Comparison of ENCODE assay signal across 9 cellular contexts in the genomic region with DNA sequence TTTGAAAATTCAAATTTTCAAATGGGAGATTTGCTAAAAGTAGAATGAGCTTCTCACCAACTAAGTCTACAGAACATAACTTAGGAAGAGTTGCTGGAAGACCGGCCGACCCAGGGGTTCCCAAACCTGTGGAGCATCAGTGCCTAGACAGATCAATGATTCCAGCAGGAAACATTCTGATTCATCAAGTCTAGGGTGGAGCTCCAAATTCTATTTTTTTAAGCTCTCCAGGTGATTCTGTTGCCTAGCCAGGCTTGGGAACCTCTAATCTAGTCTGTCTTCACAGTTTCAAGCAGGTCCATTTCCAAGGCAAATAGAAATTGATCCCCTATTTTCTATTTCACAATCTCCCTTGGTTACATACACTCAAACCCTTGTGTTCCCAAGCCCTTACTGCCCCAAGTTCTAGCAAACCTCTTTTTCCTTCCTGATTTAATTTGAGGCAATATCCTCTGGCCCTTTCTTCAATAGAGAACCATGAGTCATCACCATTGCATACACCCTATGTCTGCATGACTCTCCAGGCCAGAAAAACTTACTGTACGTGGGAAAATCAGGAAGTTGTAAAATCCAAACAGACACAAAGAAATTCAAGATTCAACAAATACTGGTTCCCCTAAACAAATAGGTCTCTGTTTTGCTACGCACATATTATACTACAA. TPM values are rescaled to one million over a fixed set of nuclear protein-coding genes. Genes with fewer than 3 reads are reported as not detected.
DNase-seq lines count a peak whose midpoint lies in the region; ATAC-seq and TF ChIP-seq lines count a peak whose summit lies in the region.
"Had no signal": no experiment of that assay in that cellular context is flagged by ENCODE, and none has a peak within 500 bp of the region (broad histone marks: within the 10 kb centered on the region; RNA-seq: fewer than 3 reads in every experiment).

No MANE protein-coding gene starts in this region.

- ATAC-seq in HG02885 (IDR thresholded peaks at IDR 0.05; ENCODE audit: poor library complexity, unreplicated experiment) (no peak), GM21786 (IDR thresholded peaks at IDR 0.05; ENCODE audit: unreplicated experiment) (no peak), GM21447 (IDR thresholded peaks at IDR 0.05; ENCODE audit: unreplicated experiment) (no peak)

- peaks cover 21% of the 10 kb centered on the region for H3K36me3 ChIP-seq in SJSA1
- peaks cover 0 to 5% of the 10 kb centered on the region in 2 donors for H3K36me3 ChIP-seq in vagina

- no peaks in the 10 kb centered on the region for H3K9me3 ChIP-seq in SJSA1 (replicated peaks)
- no peaks in the 10 kb centered on the region for H3K9me3 ChIP-seq in vagina

- TF ChIP-seq CTCF in fibroblast of mammary gland (conservative IDR thresholded peaks at IDR 0.05; ENCODE audit: control insufficient read depth, insufficient read depth, low read depth, low read length) (no peak), vagina (IDR thresholded peaks at IDR 0.05) (no peak)

- no peak overlapping the region for H3K4me3 ChIP-seq in SJSA1
- no peak overlapping the region for H3K4me3 ChIP-seq in fibroblast of mammary gland (ENCODE audit: control insufficient read depth, low read depth, low read length)
- no peak overlapping the region for H3K4me3 ChIP-seq in skeletal muscle cell (ENCODE audit: low read depth, low read length)
- no peak overlapping the region for H3K4me3 ChIP-seq in vagina

- intact Hi-C loops in vagina (cut with DNase I): no loop called here

- peak; percentile 91 for DNase-seq in H4 (ENCODE audit: low spot score)
- peak; percentile 63 to 88 for DNase-seq in SJSA1 (ENCODE audit: low read depth in 1 of 2, low spot score in 2 of 2)
- DNase-seq in fibroblast of mammary gland (ENCODE audit: low read depth): peak; percentile 92
- peak; percentile 85 for DNase-seq in skeletal muscle cell (ENCODE audit: low read depth)
- DNase-seq in vagina (ENCODE audit: extremely low spot score in 2 of 2): no peak
- DNase-seq: activated gamma-delta T cell treated with Interleukin-2 at 50 U/mL for 16 hours had no signal

- TF ChIP-seq POLR2A in vagina (IDR thresholded peaks at IDR 0.05): no peak

- H3K27me3 ChIP-seq in SJSA1 (replicated peaks) (no peaks in the 10 kb centered on the region), vagina (no peaks in the 10 kb centered on the region)

- H3K4me1 ChIP-seq in SJSA1 (replicated peaks): peaks cover 59% of the 10 kb centered on the region
- H3K4me1 ChIP-seq in vagina: peaks cover 72% of the 10 kb centered on the region

- H3K27ac ChIP-seq in SJSA1 (peak overlapping the region; percentile 89), vagina (no peak overlapping the region)

RNA-seq across cellular contexts. Expression of gene ATXN1, which starts 8.9 kb away (rescaled TPM):
- 14.6 and 18.9 TPM in 2 replicates for total RNA-seq in H4 (2014; rRNA removed; shearing (Covaris generic))
- total RNA-seq in SJSA1 (2014; rRNA removed; shearing (Covaris generic)): 20.8 and 24.8 TPM in 2 replicates
- 43.2 TPM for total RNA-seq in vagina

Comparison
In these comparisons a context has a peak if more than half of its experiments do, and no peak if none do; other contexts are left out.
1. DNase-seq: peak in H4 (single experiment), SJSA1 (2 of 2), fibroblast of mammary gland (single experiment) and skeletal muscle cell (single experiment); none in vagina (0 of 2).